ENCODE assay signal across 10 cellular contexts in the genomic region with DNA sequence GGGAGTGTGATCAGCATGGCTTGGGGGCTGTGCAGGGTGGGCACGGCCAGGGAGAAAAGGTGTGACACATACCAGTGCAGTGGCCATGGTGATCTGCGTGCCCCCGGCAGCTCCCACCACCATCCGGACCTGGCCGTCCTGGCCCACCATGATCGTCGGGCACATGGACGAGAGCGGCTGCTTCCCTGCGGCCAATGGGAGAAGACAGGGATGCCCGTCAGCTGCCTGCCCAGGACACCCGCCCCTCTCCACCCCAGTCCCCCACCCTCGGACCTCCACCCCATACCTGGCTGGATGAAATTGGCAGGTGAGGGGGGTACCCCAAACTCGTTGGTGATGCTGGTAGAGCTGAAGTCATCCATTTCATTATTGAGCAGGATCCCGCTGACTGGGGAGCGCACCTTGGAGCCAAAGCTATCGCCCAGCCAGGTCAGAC. TPM values are rescaled to one million over a fixed set of nuclear protein-coding genes. Genes with fewer than 3 reads are reported as not detected.
"Had no signal": no experiment of that assay in that cellular context is flagged by ENCODE, and none has a peak within 500 bp of the region (broad histone marks: within the 10 kb centered on the region; RNA-seq: fewer than 3 reads in every experiment).

No MANE protein-coding gene starts in this region.

RNA-seq across cellular contexts. Expression of a gene that starts 2.8 kb away (rescaled TPM):
- total RNA-seq: activated B cell treated with CpG ODN at 0.5 μM for 24 hours; activated CD4-positive, alpha-beta memory T cell treated with anti-CD3 and anti-CD28 coated beads for 36 hours; activated CD4-positive, alpha-beta T cell treated with anti-CD3 and anti-CD28 coated beads, Interleukin-2, amount 10 ng/mL, durations not matched to agents 24 days and 14 days; activated CD8-positive, alpha-beta memory T cell treated with anti-CD3 and anti-CD28 coated beads for 36 hours; activated CD8-positive, alpha-beta T cell treated with anti-CD3 and anti-CD28 coated beads for 36 hours; activated naive CD8-positive, alpha-beta T cell treated with anti-CD3 and anti-CD28 coated beads, Interleukin-2, amount 10 ng/mL, durations not matched to agents 7 days and 5 days; activated T-helper 2 cell treated with anti-CD3 and anti-CD28 coated beads, Interferon-gamma antibody, Interleukin-2, Interleukin-4, amounts not matched to agents 10 μg/mL and 5 μg/mL and 100 μg/mL, durations not matched to agents 14 hours and 24 hours and 36 hours; ascending aorta; bronchial epithelial cell; cardiac muscle cell had no signal
- polyA plus RNA-seq: cardiac muscle cell had no signal
